In the genomic region with DNA sequence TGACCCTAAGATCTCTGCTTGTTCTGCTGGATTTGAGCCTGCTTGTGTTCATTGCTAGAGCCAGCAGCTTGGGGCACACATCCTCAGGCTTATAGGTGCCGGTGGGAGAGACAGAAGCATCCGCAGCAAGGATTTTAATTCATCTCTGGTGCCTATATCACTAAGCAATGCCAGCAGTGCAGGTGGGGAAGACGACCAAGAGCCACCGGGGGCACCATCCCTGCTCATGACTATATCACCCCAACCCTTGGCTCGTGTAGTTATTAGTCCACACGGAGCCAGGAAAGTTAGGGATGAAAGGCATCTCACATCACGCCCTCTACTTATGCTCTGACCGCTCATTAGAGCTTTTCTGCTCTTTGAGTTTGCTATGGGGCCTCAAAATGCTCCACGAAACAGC, we compare ENCODE assay signal across 2 cellular contexts.
TF ChIP-seq lines count a peak whose summit lies in the region.

No MANE protein-coding gene starts in this region.

TF ChIP-seq in GM23338, 12 proteins besides CTCF, POLR2A, EP300 and RAD21:
- TF ChIP-seq POLR2AphosphoS5 (IDR thresholded peaks at IDR 0.05; ENCODE audit: low read depth) (no peak), EZH2phosphoT487 (IDR thresholded peaks at IDR 0.05; ENCODE audit: unreplicated experiment) (no peak), CREB1 (CRISPR knock-in tag; IDR thresholded peaks at IDR 0.05; ENCODE audit: low read depth) (no peak), EZH2 (IDR thresholded peaks at IDR 0.05; ENCODE audit: low read depth, unreplicated experiment) (no peak), ZNF114 (CRISPR knock-in tag; IDR thresholded peaks at IDR 0.05) (no peak), NANOG (IDR thresholded peaks at IDR 0.05; ENCODE audit: borderline replicate concordance) (no peak), ZNF331 (CRISPR knock-in tag; IDR thresholded peaks at IDR 0.05; ENCODE audit: low read depth) (no peak)
- TF ChIP-seq, protein P1, sequence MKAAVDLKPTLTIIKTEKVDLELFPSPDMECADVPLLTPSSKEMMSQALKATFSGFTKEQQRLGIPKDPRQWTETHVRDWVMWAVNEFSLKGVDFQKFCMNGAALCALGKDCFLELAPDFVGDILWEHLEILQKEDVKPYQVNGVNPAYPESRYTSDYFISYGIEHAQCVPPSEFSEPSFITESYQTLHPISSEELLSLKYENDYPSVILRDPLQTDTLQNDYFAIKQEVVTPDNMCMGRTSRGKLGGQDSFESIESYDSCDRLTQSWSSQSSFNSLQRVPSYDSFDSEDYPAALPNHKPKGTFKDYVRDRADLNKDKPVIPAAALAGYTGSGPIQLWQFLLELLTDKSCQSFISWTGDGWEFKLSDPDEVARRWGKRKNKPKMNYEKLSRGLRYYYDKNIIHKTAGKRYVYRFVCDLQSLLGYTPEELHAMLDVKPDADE (IDR thresholded peaks at IDR 0.05), result no peak
- TF ChIP-seq, protein P2, sequence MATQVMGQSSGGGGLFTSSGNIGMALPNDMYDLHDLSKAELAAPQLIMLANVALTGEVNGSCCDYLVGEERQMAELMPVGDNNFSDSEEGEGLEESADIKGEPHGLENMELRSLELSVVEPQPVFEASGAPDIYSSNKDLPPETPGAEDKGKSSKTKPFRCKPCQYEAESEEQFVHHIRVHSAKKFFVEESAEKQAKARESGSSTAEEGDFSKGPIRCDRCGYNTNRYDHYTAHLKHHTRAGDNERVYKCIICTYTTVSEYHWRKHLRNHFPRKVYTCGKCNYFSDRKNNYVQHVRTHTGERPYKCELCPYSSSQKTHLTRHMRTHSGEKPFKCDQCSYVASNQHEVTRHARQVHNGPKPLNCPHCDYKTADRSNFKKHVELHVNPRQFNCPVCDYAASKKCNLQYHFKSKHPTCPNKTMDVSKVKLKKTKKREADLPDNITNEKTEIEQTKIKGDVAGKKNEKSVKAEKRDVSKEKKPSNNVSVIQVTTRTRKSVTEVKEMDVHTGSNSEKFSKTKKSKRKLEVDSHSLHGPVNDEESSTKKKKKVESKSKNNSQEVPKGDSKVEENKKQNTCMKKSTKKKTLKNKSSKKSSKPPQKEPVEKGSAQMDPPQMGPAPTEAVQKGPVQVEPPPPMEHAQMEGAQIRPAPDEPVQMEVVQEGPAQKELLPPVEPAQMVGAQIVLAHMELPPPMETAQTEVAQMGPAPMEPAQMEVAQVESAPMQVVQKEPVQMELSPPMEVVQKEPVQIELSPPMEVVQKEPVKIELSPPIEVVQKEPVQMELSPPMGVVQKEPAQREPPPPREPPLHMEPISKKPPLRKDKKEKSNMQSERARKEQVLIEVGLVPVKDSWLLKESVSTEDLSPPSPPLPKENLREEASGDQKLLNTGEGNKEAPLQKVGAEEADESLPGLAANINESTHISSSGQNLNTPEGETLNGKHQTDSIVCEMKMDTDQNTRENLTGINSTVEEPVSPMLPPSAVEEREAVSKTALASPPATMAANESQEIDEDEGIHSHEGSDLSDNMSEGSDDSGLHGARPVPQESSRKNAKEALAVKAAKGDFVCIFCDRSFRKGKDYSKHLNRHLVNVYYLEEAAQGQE (IDR thresholded peaks at IDR 0.05; ENCODE audit: unreplicated experiment), result no peak

TF ChIP-seq in IMR-90, 13 proteins besides CTCF, POLR2A, EP300 and RAD21:
- no peak for TF ChIP-seq MAZ (IDR thresholded peaks at IDR 0.05; ENCODE audit: borderline replicate concordance, low read depth, low read length)
- TF ChIP-seq BHLHE40 (IDR thresholded peaks at IDR 0.05; ENCODE audit: low read depth, low read length), result no peak
- no peak for TF ChIP-seq RFX5 (IDR thresholded peaks at IDR 0.05; ENCODE audit: low read depth, low read length)
TF ChIP-seq in IMR-90: peak in this region for 0.
